In the genomic region with DNA sequence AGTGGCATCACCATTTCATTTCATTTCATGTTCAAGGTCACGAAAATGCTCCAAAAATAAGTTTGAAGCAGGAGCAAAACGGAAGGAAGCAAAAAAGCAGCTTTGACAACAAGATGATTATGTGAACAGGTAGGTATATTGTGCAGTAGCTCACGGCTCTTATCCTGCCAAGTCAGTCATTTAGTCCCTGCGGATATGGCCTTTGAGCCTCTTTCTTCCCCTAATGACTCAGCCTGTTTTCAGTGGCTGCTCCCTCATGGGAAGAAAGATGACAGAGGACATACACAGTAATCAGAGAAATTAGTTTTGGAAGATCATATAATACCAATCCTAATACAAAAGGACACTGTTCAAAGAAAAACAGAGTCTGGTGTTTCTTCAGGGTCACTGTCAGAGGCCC, we compare ENCODE assay signal across 1 cellular context.
TF ChIP-seq lines count a peak whose summit lies in the region.

No MANE protein-coding gene starts in this region.

TF ChIP-seq in H1, 55 proteins besides CTCF, POLR2A, EP300 and RAD21:
- TF ChIP-seq CREB1 (IDR thresholded peaks at IDR 0.05): no peak
- no peak for TF ChIP-seq KDM5A (IDR thresholded peaks at IDR 0.05; ENCODE audit: low read length)
- TF ChIP-seq RXRA (IDR thresholded peaks at IDR 0.05; ENCODE audit: insufficient read depth, low read depth, low read length): no peak
- TF ChIP-seq BACH1 (IDR thresholded peaks at IDR 0.05; ENCODE audit: low read length): no peak
- no peak for TF ChIP-seq SP2 (IDR thresholded peaks at IDR 0.05; ENCODE audit: low read length)
- no peak for TF ChIP-seq EGR1 (IDR thresholded peaks at IDR 0.05; ENCODE audit: borderline replicate concordance, low read depth, low read length)
- TF ChIP-seq TCF12 (IDR thresholded peaks at IDR 0.05; ENCODE audit: low read depth, low read length): no peak
- TF ChIP-seq YY1 (IDR thresholded peaks at IDR 0.05; ENCODE audit: low read depth, low read length): no peak
- no peak for TF ChIP-seq SP1 (IDR thresholded peaks at IDR 0.05; ENCODE audit: low read depth, low read length)
- TF ChIP-seq CHD7 (IDR thresholded peaks at IDR 0.05; ENCODE audit: insufficient replicate concordance, low read length): no peak
- TF ChIP-seq TAF7 (optimal IDR thresholded peaks at IDR 0.05; ENCODE audit: borderline replicate concordance, low read depth, low read length): no peak
- no peak for TF ChIP-seq FOSL1 (IDR thresholded peaks at IDR 0.05; ENCODE audit: insufficient read depth, low read depth, low read length)
- no peak for TF ChIP-seq RFX5 (IDR thresholded peaks at IDR 0.05; ENCODE audit: borderline replicate concordance, low read depth, low read length)
- no peak for TF ChIP-seq JUND (IDR thresholded peaks at IDR 0.05; ENCODE audit: low read length)
